6 cellular contexts compared by ENCODE assay signal in the genomic region with DNA sequence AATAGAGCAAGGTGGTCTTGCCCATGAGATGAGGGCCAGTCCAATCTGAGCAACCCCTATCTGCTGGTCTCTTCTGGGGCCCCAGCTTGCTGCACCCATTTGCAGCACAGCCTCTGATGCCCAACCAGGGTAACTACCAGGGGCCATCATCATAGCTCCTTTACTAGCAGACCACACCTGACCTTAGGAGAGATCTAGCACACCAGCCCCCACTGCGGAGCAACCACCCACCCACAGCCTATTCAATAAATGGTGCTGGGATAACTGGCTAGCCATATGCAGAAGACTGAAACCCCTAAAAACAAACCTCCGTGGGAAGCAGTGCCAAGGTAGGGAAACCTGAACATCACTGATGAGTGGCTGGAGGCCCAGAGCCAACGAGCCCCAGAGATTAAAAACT.
"Had no signal": no experiment of that assay in that cellular context is flagged by ENCODE, and none has a peak within 500 bp of the region (broad histone marks: within the 10 kb centered on the region; RNA-seq: fewer than 3 reads in every experiment).

No MANE protein-coding gene starts in this region.

- H3K27me3 Mint-ChIP-seq: IgD-negative memory B cell had no signal

- H3K4me3 Mint-ChIP-seq: IgD-negative memory B cell had no signal

- ATAC-seq: HepG2, K562 had no signal

- H3K36me3 Mint-ChIP-seq: IgD-negative memory B cell had no signal

- H3K27ac Mint-ChIP-seq: IgD-negative memory B cell had no signal

- DNase-seq: IMR-90, KBM-7, KG1 had no signal
